Comparison of ENCODE assay signal across 22 cellular contexts in the genomic region with DNA sequence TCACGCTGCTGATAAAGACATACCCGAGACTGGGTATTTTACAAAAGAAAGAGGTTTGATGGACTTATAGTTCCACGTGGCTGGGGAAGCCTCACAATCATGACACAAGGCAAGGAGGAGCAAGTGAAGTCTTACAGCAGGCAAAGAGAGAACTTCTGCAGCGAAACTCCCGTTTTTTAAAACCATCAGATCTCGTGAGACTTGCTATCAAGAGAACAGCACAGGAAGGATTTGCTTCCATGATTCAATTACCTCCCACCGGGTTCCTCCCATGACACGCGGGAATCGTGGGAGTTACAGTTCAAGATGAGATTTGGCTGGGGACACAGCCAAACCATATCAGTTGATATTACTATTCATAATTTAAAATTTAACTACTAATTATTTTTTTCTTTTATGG.
"Had no signal": no experiment of that assay in that cellular context is flagged by ENCODE, and none has a peak within 500 bp of the region (broad histone marks: within the 10 kb centered on the region; RNA-seq: fewer than 3 reads in every experiment).

No MANE protein-coding gene starts in this region.

- H3K9me3 Mint-ChIP-seq: central memory CD8-positive, alpha-beta T cell had no signal

- FAIRE-seq: TTC549 had no signal

- DNase-seq: activated CD4-positive, alpha-beta T cell treated with anti-CD3 and anti-CD28 coated beads, Interleukin-2, amount 10 ng/mL, durations not matched to agents 7 days and 5 days; activated CD8-positive, alpha-beta memory T cell treated with anti-CD3 and anti-CD28 coated beads, Interleukin-2, amount 50 U/mL, for 48 hours; activated gamma-delta T cell; activated T-cell treated with anti-CD3 and anti-CD28 coated beads, Interleukin-2, amount 50 U/mL, for 72 hours; amniotic stem cell; body of pancreas; effector CD4-positive, alpha-beta T cell; esophagus squamous epithelium; foreskin melanocyte; kidney glomerular epithelial cell; right cardiac atrium; stimulated activated CD4-positive, alpha-beta T cell treated with anti-CD3 and anti-CD28 coated beads, Interleukin-4, amount 100 ng/mL, for 4 hours; stimulated activated naive CD8-positive, alpha-beta T cell treated with anti-CD3 and anti-CD28 coated beads, Interleukin-15, Interleukin-2, amounts not matched to agents 100 U/mL and 50 U/mL, for 24 hours; T-helper 2 cell; trophoblast cell had no signal

- H3K4me2 ChIP-seq: smooth muscle cell had no signal

- H3K36me3 ChIP-seq: esophagus squamous epithelium, prostate gland had no signal

- H3K27ac Mint-ChIP-seq: activated CD4-positive, alpha-beta T cell treated with anti-CD3 and anti-CD28 coated beads, Interleukin-2, amount 10 ng/mL, durations not matched to agents 7 days and 5 days; activated naive CD4-positive, alpha-beta T cell treated with anti-CD3 and anti-CD28 coated beads, Interleukin-2, amount 50 U/mL, for 72 hours; activated T-cell treated with anti-CD3 and anti-CD28 coated beads, Interleukin-2, amount 50 U/mL, for 72 hours; nephron had no signal

- H3K9me3 ChIP-seq: body of pancreas, prostate gland had no signal

- H3K27ac ChIP-seq: body of pancreas, coronary artery, esophagus squamous epithelium, prostate gland had no signal

- H3K27me3 ChIP-seq: body of pancreas, esophagus squamous epithelium had no signal

- H3K4me1 Mint-ChIP-seq: activated CD4-positive, alpha-beta T cell treated with anti-CD3 and anti-CD28 coated beads, Interleukin-2, amount 10 ng/mL, durations not matched to agents 7 days and 5 days; central memory CD8-positive, alpha-beta T cell; nephron had no signal

- ATAC-seq: activated naive CD4-positive, alpha-beta T cell treated with anti-CD3 and anti-CD28 coated beads, Interleukin-2, amount 50 U/mL, for 72 hours; activated T-cell treated with anti-CD3 and anti-CD28 coated beads, Interleukin-2, amount 50 U/mL, for 72 hours; body of pancreas; right cardiac atrium; stimulated activated naive CD8-positive, alpha-beta T cell treated with anti-CD3 and anti-CD28 coated beads, Interleukin-15, Interleukin-2, amounts not matched to agents 100 U/mL and 50 U/mL, for 24 hours had no signal

- H3K4me3 ChIP-seq: body of pancreas, coronary artery, esophagus squamous epithelium, prostate gland, smooth muscle cell had no signal

- H3K4me1 ChIP-seq: body of pancreas, prostate gland had no signal

- H3K4me3 Mint-ChIP-seq: activated CD4-positive, alpha-beta T cell treated with anti-CD3 and anti-CD28 coated beads, Interleukin-2, amount 10 ng/mL, durations not matched to agents 7 days and 5 days; activated T-cell treated with anti-CD3 and anti-CD28 coated beads, Interleukin-2, amount 50 U/mL, for 72 hours; central memory CD8-positive, alpha-beta T cell; nephron had no signal
